14 cellular contexts compared by ENCODE assay signal in the genomic region with DNA sequence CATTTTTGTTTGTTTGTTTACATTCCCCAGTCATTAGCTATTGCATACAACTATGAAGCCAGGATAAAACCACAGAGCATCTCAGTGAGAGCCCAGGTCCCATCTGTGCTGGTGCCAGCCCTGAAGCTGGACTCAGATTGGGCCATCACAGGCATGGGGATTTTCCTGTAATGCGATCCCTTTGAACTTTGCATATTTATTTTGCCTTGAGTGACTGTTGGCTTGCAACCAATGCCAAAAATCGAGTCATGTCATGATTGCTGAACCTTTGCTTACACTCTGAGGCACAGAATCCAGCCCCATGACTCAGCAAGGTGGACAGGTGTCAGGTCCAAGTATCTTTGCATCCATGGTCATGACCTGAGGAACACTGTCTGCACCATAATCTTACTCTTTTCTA. TPM values are rescaled to one million over a fixed set of nuclear protein-coding genes. Genes with fewer than 3 reads are reported as not detected.
DNase-seq lines count a peak whose midpoint lies in the region; ATAC-seq and TF ChIP-seq lines count a peak whose summit lies in the region.
"Had no signal": no experiment of that assay in that cellular context is flagged by ENCODE, and none has a peak within 500 bp of the region (broad histone marks: within the 10 kb centered on the region; RNA-seq: fewer than 3 reads in every experiment).

No MANE protein-coding gene starts in this region.

- H3K36me3 ChIP-seq in PC-9 (ENCODE audit: low read depth): no peaks in the 10 kb centered on the region
- H3K36me3 ChIP-seq in upper lobe of right lung: no peaks in the 10 kb centered on the region
- no peaks in the 10 kb centered on the region for H3K36me3 ChIP-seq in uterus

- H3K4me2 ChIP-seq in PC-9: peak overlapping the region; percentile 62

- H3F3A ChIP-seq in PC-9 (ENCODE audit: insufficient read depth, low read depth): peaks cover 15% of the 10 kb centered on the region; the same call in 1 of the 2 replicates

- no peaks in the 10 kb centered on the region for H3K9me3 ChIP-seq in PC-9 (ENCODE audit: insufficient read depth, low read depth)
- H3K9me3 ChIP-seq in upper lobe of right lung: no peaks in the 10 kb centered on the region
- no peaks in the 10 kb centered on the region for H3K9me3 ChIP-seq in uterus
- H3K9me3 ChIP-seq: testis had no signal

- TF ChIP-seq CTCF in PC-9 (conservative IDR thresholded peaks at IDR 0.05): no peak
- no peak for TF ChIP-seq CTCF in fibroblast of pulmonary artery (IDR thresholded peaks at IDR 0.05; ENCODE audit: low read length, missing control alignments)
- no peak for TF ChIP-seq CTCF in upper lobe of right lung (IDR thresholded peaks at IDR 0.05)
- TF ChIP-seq CTCF in uterus (IDR thresholded peaks at IDR 0.05): no peak

- H3K4me1 ChIP-seq in PC-9 (replicated peaks; ENCODE audit: insufficient read depth) (peaks cover 41% of the 10 kb centered on the region), upper lobe of right lung (no peaks in the 10 kb centered on the region), uterus (no peaks in the 10 kb centered on the region)
- H3K4me1 ChIP-seq: testis had no signal

- no TSS peak for BruUV-seq in PC-9 (replicated peaks; lab: Mats Ljungman, UMichigan)

- H3K27ac ChIP-seq in PC-9 (peak overlapping the region; percentile 52), upper lobe of right lung (no peak overlapping the region), uterus (no peak overlapping the region)
- H3K27ac ChIP-seq: testis had no signal

- H3K4me3 ChIP-seq in PC-9 (no peak overlapping the region), fibroblast of pulmonary artery (replicated peaks; ENCODE audit: low read depth, low read length) (no peak overlapping the region), upper lobe of right lung (no peak overlapping the region), uterus (no peak overlapping the region)
- H3K4me3 ChIP-seq: testis had no signal

- intact Hi-C loops in PC-9 (cut with micrococcal nuclease; ENCODE audit: unreplicated experiment) (loop anchor here (1.0 to 10.0 kb wide), 4 partner anchors 62 to 130 kb away; no protein-coding TSS in a partner anchor), upper lobe of right lung (cut with DNase I) (no loop called here), uterus (cut with DNase I; ENCODE audit: low total_unique reads) (no loop called here)

- H3K79me2 ChIP-seq in PC-9 (ENCODE audit: low read depth): no peaks in the 10 kb centered on the region

- peak; percentile 62 for ATAC-seq in upper lobe of right lung
- ATAC-seq in GM21717 (IDR thresholded peaks at IDR 0.05; ENCODE audit: unreplicated experiment): no peak
- ATAC-seq in GM18511 (IDR thresholded peaks at IDR 0.05; ENCODE audit: unreplicated experiment): no peak

- no peak for TF ChIP-seq POLR2A in uterus (IDR thresholded peaks at IDR 0.05)

- POLR2A ChIA-PET in PC-9 (lab: Charles Lee; ENCODE audit: unreplicated experiment): interaction anchor here (1.0 kb wide), 1 partner anchor 61 kb away, joined by 12 read pairs; no protein-coding TSS in a partner anchor

- CTCF ChIA-PET in PC-9 (lab: Charles Lee): interaction anchor here (1.0 to 1.1 kb wide), 2 partner anchors 63 to 77 kb away, joined by 3 to 9 read pairs; no protein-coding TSS in a partner anchor

- no peaks in the 10 kb centered on the region for H4K20me1 ChIP-seq in PC-9 (ENCODE audit: insufficient read depth)

- no peak overlapping the region for H2AFZ ChIP-seq in PC-9

- DNase-seq in NCI-H524 (lab: John Stamatoyannopoulos, UW): peak; percentile 33 to 69
- DNase-seq in NCI-H524 treated with DMSO at 0.1 percent for 48 hours (lab: John Stamatoyannopoulos, UW): no peak
- peak; percentile 89 to 98 for DNase-seq in PC-9
- DNase-seq in fibroblast of pulmonary artery (ENCODE audit: low read depth): peak; percentile 6
- DNase-seq in upper lobe of right lung: no peak
- no peak for DNase-seq in uterus
- DNase-seq: activated T-cell treated with anti-CD3 and anti-CD28 coated beads, Interleukin-2, amount 50 U/mL, for 1 hour; stimulated activated CD4-positive, alpha-beta T cell treated with anti-CD3 and anti-CD28 coated beads, Interleukin-15, amount 100 ng/mL, for 24 hours; testis had no signal

- H3K9me2 ChIP-seq in PC-9 (ENCODE audit: insufficient read depth): no peaks in the 10 kb centered on the region

- H3K27me3 ChIP-seq in PC-9 (ENCODE audit: insufficient read depth, low read depth) (no peaks in the 10 kb centered on the region), upper lobe of right lung (no peaks in the 10 kb centered on the region), uterus (no peaks in the 10 kb centered on the region)
- H3K27me3 ChIP-seq: testis had no signal

RNA-seq across cellular contexts. Expression of a gene that starts 46.2 kb away (rescaled TPM):
- 0.43 and 0.63 TPM in 2 replicates for total RNA-seq in PC-9 (2021)
- 105 TPM for total RNA-seq in upper lobe of right lung
- total RNA-seq in uterus: not detected
- total RNA-seq: fibroblast of lung, mesothelial cell of epicardium, omental fat pad had no signal

Comparison
In these comparisons a context has a peak if more than half of its experiments do, and no peak if none do; other contexts are left out.
1. DNase-seq: peak in NCI-H524 (2 of 2), PC-9 (2 of 2) and fibroblast of pulmonary artery (single experiment); none in NCI-H524 treated with DMSO at 0.1 percent for 48 hours (single experiment), upper lobe of right lung (single experiment) and uterus (0 of 2).
2. RNA of a gene that starts 46.2 kb away (total RNA-seq): 105 TPM in upper lobe of right lung (single experiment); 0.43 to 0.63 TPM in PC-9 and not detected in uterus; every median in the first group is over 10 times any median in the second.